ENCODE assay signal across 17 cellular contexts in genomic region chr14:104877066-104877805, GRCh38. TPM values are rescaled to one million over a fixed set of nuclear protein-coding genes. Genes with fewer than 3 reads are reported as not detected.
"Had no signal": no experiment of that assay in that cellular context is flagged by ENCODE, and none has a peak within 500 bp of the region (broad histone marks: within the 10 kb centered on the region; RNA-seq: fewer than 3 reads in every experiment).

No MANE protein-coding gene starts in this region.

- DNase-seq: activated CD4-positive, alpha-beta T cell treated with anti-CD3 and anti-CD28 coated beads for 1 hour; activated gamma-delta T cell treated with Interleukin-2 at 50 U/mL for 16 hours; activated T-cell treated with anti-CD3 and anti-CD28 coated beads, Interleukin-2, amount 50 U/mL, for 1 hour; amniotic stem cell; hypothalamus; small intestine; stimulated activated naive B cell treated with anti-CD40 and anti-IgM and Interleukin-4, amounts not matched to agents 10 μg/mL and 1 μg/mL and 100 μg/mL, for 72 hours; T-helper 9 cell; transverse colon had no signal

- H3K4me1 ChIP-seq: breast epithelium, colonic mucosa, pancreas had no signal

- H3K4me3 Mint-ChIP-seq: activated CD8-positive, alpha-beta T cell treated with anti-CD3 and anti-CD28 coated beads, Interleukin-2, amount 10 ng/mL, durations not matched to agents 7 days and 5 days; activated naive CD8-positive, alpha-beta T cell treated with anti-CD3 and anti-CD28 coated beads, Interleukin-2, amount 10 ng/mL, durations not matched to agents 7 days and 5 days; naive thymus-derived CD8-positive, alpha-beta T cell; stimulated activated naive B cell treated with anti-CD40 and anti-IgM and Interleukin-4, amounts not matched to agents 10 μg/mL and 1 μg/mL and 100 μg/mL, for 72 hours had no signal

- H3K27ac ChIP-seq: breast epithelium, colonic mucosa, esophagus muscularis mucosa, pancreas, transverse colon had no signal

- H3K4me1 Mint-ChIP-seq: activated naive CD8-positive, alpha-beta T cell treated with anti-CD3 and anti-CD28 coated beads, Interleukin-2, amount 10 ng/mL, durations not matched to agents 7 days and 5 days had no signal

- H3K27me3 Mint-ChIP-seq: activated naive CD8-positive, alpha-beta T cell treated with anti-CD3 and anti-CD28 coated beads, Interleukin-2, amount 10 ng/mL, durations not matched to agents 7 days and 5 days had no signal

- H3K27ac Mint-ChIP-seq: activated CD8-positive, alpha-beta T cell treated with anti-CD3 and anti-CD28 coated beads, Interleukin-2, amount 10 ng/mL, durations not matched to agents 7 days and 5 days; naive thymus-derived CD8-positive, alpha-beta T cell; stimulated activated naive B cell treated with anti-CD40 and anti-IgM and Interleukin-4, amounts not matched to agents 10 μg/mL and 1 μg/mL and 100 μg/mL, for 72 hours had no signal

- H3K4me3 ChIP-seq: breast epithelium, colonic mucosa, esophagus muscularis mucosa, lung, pancreas, transverse colon had no signal

- H3K9me3 ChIP-seq: breast epithelium, colonic mucosa, esophagus muscularis mucosa, pancreas, transverse colon had no signal

- H3K36me3 ChIP-seq: breast epithelium, transverse colon had no signal

- H3K27me3 ChIP-seq: breast epithelium, colonic mucosa, esophagus muscularis mucosa, pancreas, transverse colon had no signal

- H3K36me3 Mint-ChIP-seq: activated naive CD8-positive, alpha-beta T cell treated with anti-CD3 and anti-CD28 coated beads, Interleukin-2, amount 10 ng/mL, durations not matched to agents 7 days and 5 days; naive thymus-derived CD8-positive, alpha-beta T cell; stimulated activated naive B cell treated with anti-CD40 and anti-IgM and Interleukin-4, amounts not matched to agents 10 μg/mL and 1 μg/mL and 100 μg/mL, for 72 hours had no signal

- H3K9me3 Mint-ChIP-seq: activated naive CD8-positive, alpha-beta T cell treated with anti-CD3 and anti-CD28 coated beads, Interleukin-2, amount 10 ng/mL, durations not matched to agents 7 days and 5 days; naive thymus-derived CD8-positive, alpha-beta T cell; stimulated activated naive B cell treated with anti-CD40 and anti-IgM and Interleukin-4, amounts not matched to agents 10 μg/mL and 1 μg/mL and 100 μg/mL, for 72 hours had no signal

RNA-seq across cellular contexts. Expression of gene PLD4, which starts 47.4 kb away (rescaled TPM):
- total RNA-seq: activated CD8-positive, alpha-beta T cell treated with anti-CD3 and anti-CD28 coated beads, Interleukin-2, amount 10 ng/mL, durations not matched to agents 7 days and 5 days had no signal
